In genomic region chr7:36440880-36441279, GRCh38 we compare ENCODE assay signal across 9 cellular contexts.
DNase-seq lines count a peak whose midpoint lies in the region; ATAC-seq and TF ChIP-seq lines count a peak whose summit lies in the region.
"Had no signal": no experiment of that assay in that cellular context is flagged by ENCODE, and none has a peak within 500 bp of the region (broad histone marks: within the 10 kb centered on the region; RNA-seq: fewer than 3 reads in every experiment).

No MANE protein-coding gene starts in this region.

- no peak for ATAC-seq in HG03354 (IDR thresholded peaks at IDR 0.05; ENCODE audit: poor library complexity, severe bottlenecking, unreplicated experiment)
- ATAC-seq in GM19351 (IDR thresholded peaks at IDR 0.05; ENCODE audit: unreplicated experiment): no peak
- no peak for ATAC-seq in HG03460 (IDR thresholded peaks at IDR 0.05; ENCODE audit: unreplicated experiment)

- no peak overlapping the region for H3K4me3 ChIP-seq in retinal pigment epithelial cell (ENCODE audit: low read length)
- H3K4me3 ChIP-seq: BLaER1 treated with 17β-estradiol and CSF1 and Interleukin-3, amounts not matched to agents 10 nM and 100 nM had no signal

- peak; percentile 15 for DNase-seq in NCI-H146 (lab: John Stamatoyannopoulos, UW)
- no peak for DNase-seq in NCI-H146 treated with DMSO at 0.1 percent for 48 hours (lab: John Stamatoyannopoulos, UW; ENCODE audit: unreplicated experiment)
- DNase-seq in NCI-H345 treated with DMSO at 0.1 percent for 48 hours (lab: John Stamatoyannopoulos, UW; ENCODE audit: unreplicated experiment): peak; percentile 7
- DNase-seq in epidermal melanocyte (ENCODE audit: insufficient read length, low spot score): peak; percentile 60
- no peak for DNase-seq in retinal pigment epithelial cell (ENCODE audit: low read depth)

- TF ChIP-seq CTCF in retinal pigment epithelial cell (conservative IDR thresholded peaks at IDR 0.05; ENCODE audit: low read depth, low read length): peak; percentile 50

Comparison
In these comparisons a context has a peak if more than half of its experiments do, and no peak if none do; other contexts are left out.
1. DNase-seq: peak in NCI-H146 (single experiment), NCI-H345 treated with DMSO at 0.1 percent for 48 hours (single experiment) and epidermal melanocyte (single experiment); none in NCI-H146 treated with DMSO at 0.1 percent for 48 hours (single experiment) and retinal pigment epithelial cell (single experiment).